In the genomic region with DNA sequence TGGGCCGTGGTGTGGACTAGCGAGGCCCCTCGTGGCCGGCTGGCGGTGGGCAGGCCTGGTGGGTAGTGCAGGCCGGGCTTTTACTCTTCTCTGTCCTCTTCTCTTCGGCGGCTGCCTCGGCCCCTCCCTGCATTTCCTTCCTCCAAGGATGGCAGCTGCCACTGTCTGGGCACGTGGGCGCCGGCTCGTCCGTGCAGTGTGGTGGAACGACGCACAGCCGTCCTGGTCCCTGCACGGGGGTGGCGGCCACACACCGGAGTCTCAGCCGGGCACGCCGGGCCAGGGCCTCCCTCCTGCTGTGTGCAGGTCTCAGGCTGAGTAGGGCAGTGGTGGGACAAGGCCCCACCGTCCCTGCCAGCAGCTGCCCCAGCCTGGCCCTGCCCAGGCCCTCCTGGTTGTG, we compare ENCODE assay signal across 12 cellular contexts. TPM values are rescaled to one million over a fixed set of nuclear protein-coding genes. Genes with fewer than 3 reads are reported as not detected.
DNase-seq lines count a peak whose midpoint lies in the region; ATAC-seq and TF ChIP-seq lines count a peak whose summit lies in the region.
"Had no signal": no experiment of that assay in that cellular context is flagged by ENCODE, and none has a peak within 500 bp of the region (broad histone marks: within the 10 kb centered on the region; RNA-seq: fewer than 3 reads in every experiment).

No MANE protein-coding gene starts in this region.

- H3K4me2 ChIP-seq in BLaER1: peak overlapping the region; percentile 87

- H3K4me3 ChIP-seq in BLaER1: 0 out of 2 replicates have a peak overlapping the region, but pooled peaks have one; percentile 15
- no peak overlapping the region for H3K4me3 ChIP-seq in dorsolateral prefrontal cortex
- H3K4me3 ChIP-seq: GM12878 had no signal

- no peak for TF ChIP-seq CTCF in dorsolateral prefrontal cortex (IDR thresholded peaks at IDR 0.05 in 54 of 56, conservative IDR thresholded peaks at IDR 0.05 in 2 of 56; ENCODE audit: low read depth in 1 of 56, partially characterized antibody in 56 of 56)

- intact Hi-C loops in dorsolateral prefrontal cortex (cut with DNase I): loop anchor here (5.0 kb wide), 3 partner anchors 52 to 142 kb away; partner anchors contain the start of gene TOLLIP (in 2 of the 2)

- DNase-seq in dorsolateral prefrontal cortex: peak in 7 of 10 donors; percentile 52 to 73 (median 65)
- DNase-seq in middle frontal gyrus (ENCODE audit: extremely low spot score, low spot score): peak; percentile 16
- DNase-seq in substantia nigra (lab: John Stamatoyannopoulos, UW): no peak
- no peak for DNase-seq in activated CD4-positive, alpha-beta T cell treated with anti-CD3 and anti-CD28 coated beads for 4 hours
- DNase-seq: ACHN; CD4-positive, alpha-beta memory T cell; DMS79 had no signal

- H3K27ac ChIP-seq in BLaER1 (peak overlapping the region; percentile 90), dorsolateral prefrontal cortex (peak overlapping the region in 52 of 59 donors; percentile 7 to 84 (median 70)), substantia nigra (ENCODE audit: low read depth, low read length, poor library complexity, severe bottlenecking) (peak overlapping the region; percentile 21)
- H3K27ac ChIP-seq: C4-2B had no signal

- H3K36me3 ChIP-seq in BLaER1: no peaks in the 10 kb centered on the region

- ATAC-seq in GM18519 (IDR thresholded peaks at IDR 0.05; ENCODE audit: low FRiP score, unreplicated experiment): no peak
- ATAC-seq in HG02588 (IDR thresholded peaks at IDR 0.05; ENCODE audit: unreplicated experiment): no peak
- ATAC-seq: GM12878 had no signal

- H3K9ac ChIP-seq in BLaER1: peak overlapping the region; percentile 67

- peaks cover 56% of the 10 kb centered on the region for H3K4me1 ChIP-seq in BLaER1

- H3K27me3 ChIP-seq in BLaER1: no peaks in the 10 kb centered on the region
- no peaks in the 10 kb centered on the region for H3K27me3 ChIP-seq in dorsolateral prefrontal cortex

- peaks cover 21% of the 10 kb centered on the region; the same call in 1 of the 2 replicates for H4K20me1 ChIP-seq in BLaER1

- H3K9me3 ChIP-seq in BLaER1: no peaks in the 10 kb centered on the region

RNA-seq across cellular contexts. Expression of gene MOB2, which starts 37.7 kb away (rescaled TPM):
- total RNA-seq in dorsolateral prefrontal cortex: 10 to 100 TPM; 36.6 to 90.5 (median 52.1) TPM

RNA-seq across cellular contexts. Expression of gene BRSK2, which starts 59.1 kb away (rescaled TPM):
- total RNA-seq in dorsolateral prefrontal cortex: 100 to 1,000 TPM in 115 of 120 experiments, 10 to 100 TPM in 5; 82.1 to 191 (median 130) TPM

Comparison
In these comparisons a context has a peak if more than half of its experiments do, and no peak if none do; other contexts are left out.
1. H3K27ac ChIP-seq: peak in every context shown above with its lines; median percentile 90 in BLaER1; 70 in dorsolateral prefrontal cortex; 21 in substantia nigra.
2. DNase-seq: peak in dorsolateral prefrontal cortex (7 of 10) and middle frontal gyrus (single experiment); none in substantia nigra (0 of 49) and activated CD4-positive, alpha-beta T cell treated with anti-CD3 and anti-CD28 coated beads for 4 hours (0 of 2).